8 cellular contexts compared by ENCODE assay signal in genomic region chr15:58066042-58066867, GRCh38. TPM values are rescaled to one million over a fixed set of nuclear protein-coding genes. Genes with fewer than 3 reads are reported as not detected.
DNase-seq lines count a peak whose midpoint lies in the region; ATAC-seq, FAIRE-seq and TF ChIP-seq lines count a peak whose summit lies in the region.

No MANE protein-coding gene starts in this region.

- H3K9me3 Mint-ChIP-seq in T-helper 1 cell treated with Interleukin-12 subunit alpha and Interleukin-12 subunit beta and Interleukin-4 antibody, amounts not matched to agents 30 μg/mL and 1 μg/mL, for 36 hours, result no peaks in the 10 kb centered on the region

- DNase-seq in HEK293T (ENCODE audit: extremely low spot score) (peak; percentile 50), bronchial epithelial cell (ENCODE audit: low read depth) (no peak), inferior parietal cortex (ENCODE audit: extremely low spot score) (peak; percentile 12), NCI-H1436 (lab: John Stamatoyannopoulos, UW) (no peak)

- TF ChIP-seq CTCF in C4-2B (conservative IDR thresholded peaks at IDR 0.05) (peak; percentile 96), bronchial epithelial cell (IDR thresholded peaks at IDR 0.05; ENCODE audit: insufficient read depth, low read length, severe bottlenecking) (peak; percentile 97)

- peak overlapping the region in 1 of 3 donors; percentile 35 for H3K9ac ChIP-seq in skeletal muscle tissue (ENCODE audit: low read depth in 1 of 3, low read length in 3 of 3)

- no peak for ATAC-seq in HG03571 (IDR thresholded peaks at IDR 0.05; ENCODE audit: unreplicated experiment)

- peak overlapping the region; percentile 60 for H3K4me3 Mint-ChIP-seq in T-helper 1 cell treated with Interleukin-12 subunit alpha and Interleukin-12 subunit beta and Interleukin-4 antibody, amounts not matched to agents 30 μg/mL and 1 μg/mL, for 36 hours

- H3K4me3 ChIP-seq in bronchial epithelial cell (ENCODE audit: low read depth, low read length) (peak overlapping the region; percentile 35), skeletal muscle tissue (ENCODE audit: low read length in 3 of 3) (peak overlapping the region; percentile 51 to 59 (median 58))

- H3K27me3 Mint-ChIP-seq in T-helper 1 cell treated with Interleukin-12 subunit alpha and Interleukin-12 subunit beta and Interleukin-4 antibody, amounts not matched to agents 30 μg/mL and 1 μg/mL, for 36 hours (ENCODE audit: low read depth), result peaks cover 77% of the 10 kb centered on the region

- H3K27me3 ChIP-seq in bronchial epithelial cell (ENCODE audit: control insufficient read depth, insufficient read depth, low read length) (peaks cover 16% of the 10 kb centered on the region), skeletal muscle tissue (ENCODE audit: control insufficient read depth in 3 of 3, insufficient read depth in 3 of 3, low read length in 3 of 3) (peaks cover 33 to 48% (median 45%) of the 10 kb centered on the region in 3 donors)

- no peaks in the 10 kb centered on the region for H3K9me3 ChIP-seq in skeletal muscle tissue (ENCODE audit: control insufficient read depth in 3 of 3, low read length in 3 of 3)

- peaks cover 3 to 7% (median 5%) of the 10 kb centered on the region in 3 donors for H3K4me1 ChIP-seq in skeletal muscle tissue (ENCODE audit: control insufficient read depth in 3 of 3, insufficient read depth in 3 of 3, low read length in 3 of 3)

- peaks cover 6% of the 10 kb centered on the region for H3K4me1 Mint-ChIP-seq in T-helper 1 cell treated with Interleukin-12 subunit alpha and Interleukin-12 subunit beta and Interleukin-4 antibody, amounts not matched to agents 30 μg/mL and 1 μg/mL, for 36 hours (ENCODE audit: low read depth)

- CTCF ChIA-PET in HEK293T (lab: Yijun Ruan, JAX), result interaction anchor here (0.6 to 2.5 kb wide), 11 partner anchors 11 to 731 kb away, joined by 3 to 12 read pairs (median 5); no protein-coding TSS in a partner anchor

- H3K36me3 ChIP-seq in bronchial epithelial cell (ENCODE audit: control insufficient read depth, insufficient read depth, low read length) (no peaks in the 10 kb centered on the region), skeletal muscle tissue (ENCODE audit: control insufficient read depth in 3 of 3, insufficient read depth in 3 of 3, low read length in 3 of 3) (no peaks in the 10 kb centered on the region)

- no peak overlapping the region for H3K27ac Mint-ChIP-seq in T-helper 1 cell treated with Interleukin-12 subunit alpha and Interleukin-12 subunit beta and Interleukin-4 antibody, amounts not matched to agents 30 μg/mL and 1 μg/mL, for 36 hours

- POLR2A ChIA-PET in HEK293T (lab: Yijun Ruan, JAX), result interaction anchor here (0.9 kb wide), 2 partner anchors 72 to 201 kb away, joined by 3 read pairs; no protein-coding TSS in a partner anchor

- H3K27ac ChIP-seq in C4-2B, result no peak overlapping the region
- no peak overlapping the region for H3K27ac ChIP-seq in skeletal muscle tissue (ENCODE audit: low read depth, low read length)

- no peak for FAIRE-seq in bronchial epithelial cell (lab: Jason Lieb, UNC)

- no peaks in the 10 kb centered on the region for H3K36me3 Mint-ChIP-seq in T-helper 1 cell treated with Interleukin-12 subunit alpha and Interleukin-12 subunit beta and Interleukin-4 antibody, amounts not matched to agents 30 μg/mL and 1 μg/mL, for 36 hours (ENCODE audit: low read depth)

TF ChIP-seq in HEK293T, 16 proteins besides CTCF, POLR2A, EP300 and RAD21:
- 0 out of 2 replicates have a peak, but pooled peaks have one; percentile 12 for TF ChIP-seq L3MBTL2 (conservative IDR thresholded peaks at IDR 0.05)
- TF ChIP-seq NFRKB (IDR thresholded peaks at IDR 0.05), result no peak

RNA-seq across cellular contexts. Expression of gene ALDH1A2, which starts 0.7 kb away (rescaled TPM):
- total RNA-seq in bronchial epithelial cell (0.79 and 1.9 TPM in 2 replicates), skeletal muscle tissue (11.0 TPM)

Comparison
In these comparisons a context has a peak if more than half of its experiments do, and no peak if none do; other contexts are left out.
1. DNase-seq: peak in HEK293T (single experiment) and inferior parietal cortex (single experiment); none in bronchial epithelial cell (single experiment) and NCI-H1436 (single experiment).